15 cellular contexts compared by ENCODE assay signal in genomic region chr18:8287184-8287885, GRCh38.
A peak's percentile ranks its signal among the peaks of the same experiment; 100 is the strongest.
DNase-seq lines count a peak whose midpoint lies in the region; ATAC-seq and TF ChIP-seq lines count a peak whose summit lies in the region.
"Had no signal": no experiment of that assay in that cellular context is flagged by ENCODE, and none has a peak within 500 bp of the region (broad histone marks: within the 10 kb centered on the region; RNA-seq: fewer than 3 reads in every experiment).

No MANE protein-coding gene starts in this region.

- ATAC-seq in body of pancreas (peak; percentile 54), GM18502 (IDR thresholded peaks at IDR 0.05; ENCODE audit: poor library complexity, unreplicated experiment) (no peak)
- ATAC-seq: GM23338 had no signal

- TF ChIP-seq POLR2A in body of pancreas (IDR thresholded peaks at IDR 0.05), result no peak

- intact Hi-C loops in body of pancreas (cut with DNase I), result no loop called here

- H3K27me3 ChIP-seq in body of pancreas, result no peaks in the 10 kb centered on the region
- H3K27me3 ChIP-seq: BLaER1 treated with 17β-estradiol and CSF1 and Interleukin-3, amounts not matched to agents 10 nM and 100 nM had no signal

- H3K36me3 ChIP-seq in body of pancreas (replicated peaks in 1 of 2; ENCODE audit: insufficient read depth in 1 of 2, low read depth in 2 of 2), result no peaks in the 10 kb centered on the region
- H3K36me3 ChIP-seq: BLaER1 treated with 17β-estradiol and CSF1 and Interleukin-3, amounts not matched to agents 10 nM and 100 nM had no signal

- H3K4me3 ChIP-seq in body of pancreas, result no peak overlapping the region
- H3K4me3 ChIP-seq: BLaER1 treated with 17β-estradiol and CSF1 and Interleukin-3, amounts not matched to agents 10 nM and 100 nM; GM23338 had no signal

- peaks cover 38% of the 10 kb centered on the region for H3K4me1 ChIP-seq in body of pancreas

- peak overlapping the region in 2 of 4 donors; percentile 2 to 54 for H3K27ac ChIP-seq in body of pancreas
- H3K27ac ChIP-seq: BLaER1 treated with 17β-estradiol and CSF1 and Interleukin-3, amounts not matched to agents 10 nM and 100 nM; HL-60 had no signal

- WGBS in body of pancreas, 2 donors, result 58 to 73% methylated on average over 2 of the region's 2 CpGs

- DNase-seq in NCI-H748 (lab: John Stamatoyannopoulos, UW; ENCODE audit: unreplicated experiment), result peak; percentile 46
- no peak for DNase-seq in NCI-H748 treated with DMSO at 0.1 percent for 48 hours (lab: John Stamatoyannopoulos, UW)
- DNase-seq in body of pancreas, result peak; percentile 35 to 79 (median 67)
- peak; percentile 57 for DNase-seq in putamen (ENCODE audit: low spot score)
- DNase-seq in effector CD8-positive, alpha-beta T cell (lab: John Stamatoyannopoulos, UW), result no peak
- DNase-seq in hippocampal formation (lab: John Stamatoyannopoulos, UW), result no peak
- DNase-seq: ACHN; CD4-positive, CD25-positive, alpha-beta regulatory T cell; DMS53; GF-D8; H7 had no signal

- TF ChIP-seq CTCF in body of pancreas (IDR thresholded peaks at IDR 0.05), result no peak

- H3K9me3 ChIP-seq in body of pancreas, result no peaks in the 10 kb centered on the region
- H3K9me3 ChIP-seq: BLaER1 treated with 17β-estradiol and CSF1 and Interleukin-3, amounts not matched to agents 10 nM and 100 nM had no signal

Comparison
In these comparisons a context has a peak if more than half of its experiments do, and no peak if none do; other contexts are left out.
1. DNase-seq: peak in NCI-H748 (single experiment), body of pancreas (4 of 4) and putamen (single experiment); none in NCI-H748 treated with DMSO at 0.1 percent for 48 hours (single experiment), effector CD8-positive, alpha-beta T cell (single experiment) and hippocampal formation (0 of 2).